In genomic region chr2:8597526-8598225, GRCh38 we compare ENCODE assay signal across 16 cellular contexts.
A peak's percentile ranks its signal among the peaks of the same experiment; 100 is the strongest.
DNase-seq lines count a peak whose midpoint lies in the region; TF ChIP-seq lines count a peak whose summit lies in the region.
"Had no signal": no experiment of that assay in that cellular context is flagged by ENCODE, and none has a peak within 500 bp of the region (broad histone marks: within the 10 kb centered on the region; RNA-seq: fewer than 3 reads in every experiment).

No MANE protein-coding gene starts in this region.

- no peaks in the 10 kb centered on the region for H4K20me1 ChIP-seq in GM23248 (ENCODE audit: insufficient read depth)

- peaks cover 7% of the 10 kb centered on the region for H3K27me3 Mint-ChIP-seq in glutamatergic neuron (ENCODE audit: unreplicated experiment)
- no peaks in the 10 kb centered on the region for H3K27me3 Mint-ChIP-seq in activated T-cell treated with anti-CD3 and anti-CD28 coated beads, Interleukin-2, amount 50 U/mL, for 24 hours

- peak overlapping the region; percentile 77 for H2AFZ ChIP-seq in GM23248

- no peaks in the 10 kb centered on the region for H3K9me3 ChIP-seq in GM23248 (ENCODE audit: low read depth)
- H3K9me3 ChIP-seq: colonic mucosa had no signal

- H3K36me3 ChIP-seq in GM23248 (ENCODE audit: low read depth) = no peaks in the 10 kb centered on the region
- H3K36me3 ChIP-seq: colonic mucosa had no signal

- CTCF ChIA-PET in RWPE1 (lab: Yijun Ruan, JAX) = no interaction called here

- no peak overlapping the region for H3K27ac Mint-ChIP-seq in glutamatergic neuron (ENCODE audit: unreplicated experiment)
- H3K27ac Mint-ChIP-seq in activated T-cell treated with anti-CD3 and anti-CD28 coated beads, Interleukin-2, amount 50 U/mL, for 24 hours = no peak overlapping the region
- H3K27ac Mint-ChIP-seq: T-helper 1 cell treated with Interleukin-12 subunit alpha and Interleukin-12 subunit beta and Interleukin-4 antibody, amounts not matched to agents 30 μg/mL and 1 μg/mL, for 36 hours; WTC11 had no signal

- H3K4me3 Mint-ChIP-seq in glutamatergic neuron (ENCODE audit: unreplicated experiment) = peak overlapping the region; percentile 18
- H3K4me3 Mint-ChIP-seq in activated T-cell treated with anti-CD3 and anti-CD28 coated beads, Interleukin-2, amount 50 U/mL, for 24 hours = no peak overlapping the region
- H3K4me3 Mint-ChIP-seq: immature natural killer cell; T-helper 1 cell treated with Interleukin-12 subunit alpha and Interleukin-12 subunit beta and Interleukin-4 antibody, amounts not matched to agents 30 μg/mL and 1 μg/mL, for 36 hours; WTC11 had no signal

- H3K27ac ChIP-seq in GM23248 (peak overlapping the region; percentile 84), RWPE1 (peak overlapping the region; percentile 46)
- H3K27ac ChIP-seq: colonic mucosa had no signal

- in situ Hi-C loops in GM23248 (cut with MboI) = no loop called here

- no peak overlapping the region for H3K4me3 ChIP-seq in GM23248
- H3K4me3 ChIP-seq: colonic mucosa had no signal

- no peak for TF ChIP-seq CTCF in RWPE1 (conservative IDR thresholded peaks at IDR 0.05; ENCODE audit: low read depth)
- no peak for TF ChIP-seq CTCF in glutamatergic neuron (IDR thresholded peaks at IDR 0.05; ENCODE audit: partially characterized antibody, unreplicated experiment)

- H3K4me2 ChIP-seq in GM23248 (ENCODE audit: unreplicated experiment) = no peak overlapping the region

- H3K79me2 ChIP-seq in GM23248 (ENCODE audit: insufficient read depth) = no peaks in the 10 kb centered on the region

- POLR2A ChIA-PET in RWPE1 (lab: Yijun Ruan, JAX; ENCODE audit: low non-redundant PET) = no interaction called here

- H3K4me1 Mint-ChIP-seq in glutamatergic neuron (ENCODE audit: low read depth, unreplicated experiment) = peaks cover 7% of the 10 kb centered on the region
- H3K4me1 Mint-ChIP-seq in activated T-cell treated with anti-CD3 and anti-CD28 coated beads, Interleukin-2, amount 50 U/mL, for 24 hours (ENCODE audit: low read depth) = peaks cover 15% of the 10 kb centered on the region
- H3K4me1 Mint-ChIP-seq: WTC11 had no signal

- peaks cover 13% of the 10 kb centered on the region for H3K4me1 ChIP-seq in GM23248 (ENCODE audit: insufficient read depth)
- H3K4me1 ChIP-seq: colonic mucosa had no signal

- no peaks in the 10 kb centered on the region for H3K27me3 ChIP-seq in GM23248 (replicated peaks; ENCODE audit: insufficient read depth)
- H3K27me3 ChIP-seq: colonic mucosa had no signal

- H3K36me3 Mint-ChIP-seq in glutamatergic neuron (ENCODE audit: unreplicated experiment) = no peaks in the 10 kb centered on the region
- no peaks in the 10 kb centered on the region for H3K36me3 Mint-ChIP-seq in activated T-cell treated with anti-CD3 and anti-CD28 coated beads, Interleukin-2, amount 50 U/mL, for 24 hours (ENCODE audit: low read depth)
- H3K36me3 Mint-ChIP-seq: immature natural killer cell, WTC11 had no signal

- peak overlapping the region; percentile 63 for H3K9ac ChIP-seq in GM23248

- WGBS in GM23248 (ENCODE audit: low coverage in 1 of 2, low lambda C conversion rate in 2 of 2, missing lambda C conversion rate in 2 of 2), 2 experiments = 95 to 97% methylated on average over 10 of the region's 10 CpGs

- no peaks in the 10 kb centered on the region for H3K9me2 ChIP-seq in GM23248 (ENCODE audit: insufficient read depth)

- intact Hi-C loops in posterior vena cava (cut with DNase I) = no loop called here

- H3F3A ChIP-seq in GM23248 (ENCODE audit: insufficient read depth) = no peaks in the 10 kb centered on the region

- H3K9me3 Mint-ChIP-seq in glutamatergic neuron (ENCODE audit: unreplicated experiment) = peaks cover 8% of the 10 kb centered on the region
- no peaks in the 10 kb centered on the region for H3K9me3 Mint-ChIP-seq in activated T-cell treated with anti-CD3 and anti-CD28 coated beads, Interleukin-2, amount 50 U/mL, for 24 hours
- H3K9me3 Mint-ChIP-seq: immature natural killer cell; T-helper 1 cell treated with Interleukin-12 subunit alpha and Interleukin-12 subunit beta and Interleukin-4 antibody, amounts not matched to agents 30 μg/mL and 1 μg/mL, for 36 hours; WTC11 had no signal

- no peak for DNase-seq in GM23248
- no peak for DNase-seq in RWPE1 (ENCODE audit: low spot score)
- no peak for DNase-seq in glutamatergic neuron
- peak; percentile 60 for DNase-seq in posterior vena cava (ENCODE audit: low spot score)
- no peak for DNase-seq in activated gamma-delta T cell treated with Interleukin-2 at 50 U/mL for 16 hours
- no peak for DNase-seq in EL
- no peak for DNase-seq in activated T-cell treated with anti-CD3 and anti-CD28 coated beads, Interleukin-2, amount 50 U/mL, for 24 hours
- DNase-seq in COR-L47 (lab: John Stamatoyannopoulos, UW) = no peak
- DNase-seq: immature natural killer cell; mesendoderm; NCI-H1048; stimulated activated CD4-positive, alpha-beta T cell treated with anti-CD3 and anti-CD28 coated beads, Interleukin-4, amount 100 ng/mL, for 1 hour; stimulated activated CD8-positive, alpha-beta memory T cell treated with anti-CD3 and anti-CD28 coated beads, Interleukin-4, amount 100 ng/mL, for 48 hours had no signal
